Comparison of ENCODE assay signal across 8 cellular contexts in genomic region chr11:78575478-78575877, GRCh38. TPM values are rescaled to one million over a fixed set of nuclear protein-coding genes. Genes with fewer than 3 reads are reported as not detected.
DNase-seq lines count a peak whose midpoint lies in the region; ATAC-seq, FAIRE-seq and TF ChIP-seq lines count a peak whose summit lies in the region.

No MANE protein-coding gene starts in this region.

- BruUV-seq in HepG2 (replicated peaks; lab: Mats Ljungman, UMichigan): no TSS peak

- peaks cover 5% of the 10 kb centered on the region for H3K27me3 Mint-ChIP-seq in activated CD8-positive, alpha-beta memory T cell treated with anti-CD3 and anti-CD28 coated beads, Interleukin-2, amount 10 ng/mL, durations not matched to agents 7 days and 5 days
- no peaks in the 10 kb centered on the region for H3K27me3 Mint-ChIP-seq in activated naive CD8-positive, alpha-beta T cell treated with anti-CD3 and anti-CD28 coated beads, Interleukin-2, amount 50 U/mL, for 24 hours

- H3K36me3 Mint-ChIP-seq in activated CD8-positive, alpha-beta memory T cell treated with anti-CD3 and anti-CD28 coated beads, Interleukin-2, amount 10 ng/mL, durations not matched to agents 7 days and 5 days: peaks cover 9% of the 10 kb centered on the region
- peaks cover 14% of the 10 kb centered on the region for H3K36me3 Mint-ChIP-seq in activated naive CD8-positive, alpha-beta T cell treated with anti-CD3 and anti-CD28 coated beads, Interleukin-2, amount 50 U/mL, for 24 hours (ENCODE audit: low read depth)

- H3K27me3 ChIP-seq in HepG2 (ENCODE audit: control insufficient read depth in 1 of 2, insufficient read depth in 2 of 2, low read length in 2 of 2): no peaks in the 10 kb centered on the region; a peak in 1 of 5 replicates
- no peaks in the 10 kb centered on the region for H3K27me3 ChIP-seq in thoracic aorta (replicated peaks; ENCODE audit: insufficient read depth)

- POLR2A ChIA-PET in HepG2 (lab: Yijun Ruan, JAX): interaction anchor here (1.6 to 2.3 kb wide), 3 partner anchors 11 to 26 kb away, joined by 7 to 27 read pairs (median 9); no protein-coding TSS in a partner anchor

- no peak for TF ChIP-seq RAD21 in HepG2 (CRISPR knock-in tag; IDR thresholded peaks at IDR 0.05)

- peak overlapping the region; percentile 84 for H3K27ac ChIP-seq in HepG2 (ENCODE audit: extremely low read length, insufficient read depth, low read length)
- H3K27ac ChIP-seq in thoracic aorta: peak overlapping the region in 1 of 2 donors; percentile 80

- peaks cover 24% of the 10 kb centered on the region for H3K4me1 Mint-ChIP-seq in activated CD8-positive, alpha-beta memory T cell treated with anti-CD3 and anti-CD28 coated beads, Interleukin-2, amount 10 ng/mL, durations not matched to agents 7 days and 5 days
- H3K4me1 Mint-ChIP-seq in activated naive CD8-positive, alpha-beta T cell treated with anti-CD3 and anti-CD28 coated beads, Interleukin-2, amount 50 U/mL, for 24 hours: peaks cover 31% of the 10 kb centered on the region

- H3K27ac Mint-ChIP-seq in activated CD8-positive, alpha-beta memory T cell treated with anti-CD3 and anti-CD28 coated beads, Interleukin-2, amount 10 ng/mL, durations not matched to agents 7 days and 5 days: no peak overlapping the region
- H3K27ac Mint-ChIP-seq in activated naive CD8-positive, alpha-beta T cell treated with anti-CD3 and anti-CD28 coated beads, Interleukin-2, amount 50 U/mL, for 24 hours: peak overlapping the region; percentile 54

- in situ Hi-C loops in HepG2 (cut with HindIII; ENCODE audit: extremely low pct_ligation_motif_present, low pct_unique_long_range_greater_than_20kb): no loop called here

- peak overlapping the region; percentile 88 for H3K4me2 ChIP-seq in HepG2 (ENCODE audit: low read depth, low read length)

- WGBS in HepG2 (ENCODE audit: low lambda C conversion rate): 5% methylated on average over 10 of the region's 10 CpGs

- no peak for DNase-seq in activated CD8-positive, alpha-beta memory T cell treated with anti-CD3 and anti-CD28 coated beads, Interleukin-2, amount 10 ng/mL, durations not matched to agents 7 days and 5 days
- no peak for DNase-seq in activated CD8-positive, alpha-beta memory T cell treated with anti-CD3 and anti-CD28 coated beads, Interleukin-2, amount 50 U/mL, for 4 hours
- DNase-seq in activated naive CD8-positive, alpha-beta T cell treated with anti-CD3 and anti-CD28 coated beads, Interleukin-2, amount 50 U/mL, for 24 hours: no peak
- DNase-seq in HepG2 (ENCODE audit: low spot score) (no peak), thoracic aorta (ENCODE audit: low spot score) (no peak), RKO (ENCODE audit: low spot score) (no peak), GM12891 (ENCODE audit: insufficient read length, low spot score) (no peak), NCI-H2029 (lab: John Stamatoyannopoulos, UW) (no peak)

- H2AFZ ChIP-seq in HepG2 (ENCODE audit: low read length): peak overlapping the region; percentile 87

- peaks cover 39% of the 10 kb centered on the region for H3K79me2 ChIP-seq in HepG2 (ENCODE audit: insufficient read depth, low read length)

- H3K9me3 ChIP-seq in HepG2 (ENCODE audit: low read length): no peaks in the 10 kb centered on the region
- no peaks in the 10 kb centered on the region for H3K9me3 ChIP-seq in thoracic aorta

- TF ChIP-seq POLR2A in HepG2 (IDR thresholded peaks at IDR 0.05; ENCODE audit: insufficient read depth in 1 of 2, low read depth in 2 of 2, low read length in 2 of 2) (no peak), GM12891 (IDR thresholded peaks at IDR 0.05; ENCODE audit: low read depth, low read length) (no peak)

- peaks cover 0 to 13% of the 10 kb centered on the region in 2 experiments; a peak in 4 of 5 replicates for H3K36me3 ChIP-seq in HepG2 (replicated peaks in 1 of 2; ENCODE audit: control insufficient read depth in 1 of 2, insufficient read depth in 2 of 2, low read length in 2 of 2)
- H3K36me3 ChIP-seq in thoracic aorta: no peaks in the 10 kb centered on the region

- CTCF ChIA-PET in activated CD8-positive, alpha-beta memory T cell treated with anti-CD3 and anti-CD28 coated beads, Interleukin-2, amount 10 ng/mL, durations not matched to agents 7 days and 5 days (lab: Charles Lee): interaction anchor here (1.2 to 3.2 kb wide), 5 partner anchors 10 to 497 kb away, joined by 3 to 36 read pairs (median 6); partner anchors contain the start of gene GAB2
- CTCF ChIA-PET in HepG2 (lab: Yijun Ruan, JAX; ENCODE audit: low intra/inter-chr PET ratio, low total read pairs): no interaction called here

- H3K4me1 ChIP-seq in HepG2 (ENCODE audit: insufficient read depth, low read length) (peaks cover 55% of the 10 kb centered on the region), thoracic aorta (ENCODE audit: control insufficient read depth in 1 of 2, low read depth in 2 of 2) (peaks cover 12 to 17% of the 10 kb centered on the region in 2 donors)

- H3K9me3 Mint-ChIP-seq in activated CD8-positive, alpha-beta memory T cell treated with anti-CD3 and anti-CD28 coated beads, Interleukin-2, amount 10 ng/mL, durations not matched to agents 7 days and 5 days (ENCODE audit: low read depth): no peaks in the 10 kb centered on the region
- no peaks in the 10 kb centered on the region for H3K9me3 Mint-ChIP-seq in activated naive CD8-positive, alpha-beta T cell treated with anti-CD3 and anti-CD28 coated beads, Interleukin-2, amount 50 U/mL, for 24 hours

- peak overlapping the region; percentile 85 for H3K9ac ChIP-seq in HepG2 (ENCODE audit: insufficient read depth, low read depth, low read length)

- peak overlapping the region; percentile 98 for H3K4me3 Mint-ChIP-seq in activated CD8-positive, alpha-beta memory T cell treated with anti-CD3 and anti-CD28 coated beads, Interleukin-2, amount 10 ng/mL, durations not matched to agents 7 days and 5 days
- H3K4me3 Mint-ChIP-seq in activated naive CD8-positive, alpha-beta T cell treated with anti-CD3 and anti-CD28 coated beads, Interleukin-2, amount 50 U/mL, for 24 hours: peak overlapping the region; percentile 97

- FAIRE-seq in HepG2 (lab: Jason Lieb, UNC): no peak
- FAIRE-seq in GM12891 (lab: Jason Lieb, UNC): no peak

- no peaks in the 10 kb centered on the region for H4K20me1 ChIP-seq in HepG2 (ENCODE audit: insufficient read depth, low read length)

- ATAC-seq in activated CD8-positive, alpha-beta memory T cell treated with anti-CD3 and anti-CD28 coated beads, Interleukin-2, amount 10 ng/mL, durations not matched to agents 7 days and 5 days: no peak
- ATAC-seq in activated naive CD8-positive, alpha-beta T cell treated with anti-CD3 and anti-CD28 coated beads, Interleukin-2, amount 50 U/mL, for 24 hours: no peak
- ATAC-seq in HepG2 (peak; percentile 27), thoracic aorta (ENCODE audit: insufficient number of reproducible peaks, low FRiP score, low read depth) (no peak)

- TF ChIP-seq EP300 in HepG2 (IDR thresholded peaks at IDR 0.05; ENCODE audit: low read depth in 2 of 2, low read length in 2 of 2) (no peak), HepG2 (CRISPR knock-in tag; IDR thresholded peaks at IDR 0.05; ENCODE audit: borderline replicate concordance) (no peak)

- H3K4me3 ChIP-seq in HepG2 (replicated peaks in 1 of 3; ENCODE audit: insufficient read depth in 1 of 3, low read depth in 2 of 3, low read length in 3 of 3) (peak overlapping the region; percentile 71 to 93 (median 86)), thoracic aorta (peak overlapping the region; percentile 75)

- intact Hi-C loops in HepG2 (cut with micrococcal nuclease; ENCODE audit: unreplicated experiment): no loop called here

- TF ChIP-seq CTCF in HepG2 (CRISPR knock-in tag; IDR thresholded peaks at IDR 0.05) (no peak), thoracic aorta (IDR thresholded peaks at IDR 0.05) (no peak)

TF ChIP-seq in GM12891, 5 proteins besides CTCF, POLR2A, EP300 and RAD21:
- no peak for TF ChIP-seq TAF1 (IDR thresholded peaks at IDR 0.05; ENCODE audit: low read depth, low read length)
- TF ChIP-seq POLR2AphosphoS5 (IDR thresholded peaks at IDR 0.05; ENCODE audit: low read depth, low read length): no peak
- TF ChIP-seq PAX5 (IDR thresholded peaks at IDR 0.05; ENCODE audit: insufficient read depth, low read length, severe bottlenecking): no peak
- no peak for TF ChIP-seq SPI1 (IDR thresholded peaks at IDR 0.05; ENCODE audit: low read depth, low read length)
- no peak for TF ChIP-seq POU2F2 (IDR thresholded peaks at IDR 0.05; ENCODE audit: low read depth, low read length)

RNA-seq across cellular contexts. Expression of gene NARS2, which starts 0.8 kb away (rescaled TPM):
- total RNA-seq in activated CD8-positive, alpha-beta memory T cell treated with anti-CD3 and anti-CD28 coated beads, Interleukin-2, amount 10 ng/mL, durations not matched to agents 7 days and 5 days: 10 to 100 TPM; 20.0 TPM
- total RNA-seq in HepG2 (2016; rRNA removed; fragmentation: Illumina TruSeq; extraction: Trizol) (45.9 and 48.5 TPM in 2 replicates), thoracic aorta (1 to 10 TPM; 5.6 to 9.2 TPM)
- total RNA-seq in HepG2 (2016; cell fraction: cytosol; rRNA removed; fragmentation: Illumina TruSeq; extraction: Trizol; ENCODE audit: low read depth): 45.7 and 46.3 TPM in 2 replicates
- total RNA-seq in HepG2 (2016; cell fraction: insoluble cytoplasmic fraction; rRNA removed; fragmentation: Illumina TruSeq; extraction: Trizol): 42.5 and 48.4 TPM in 2 replicates
- 46.5 and 51.9 TPM in 2 replicates for total RNA-seq in HepG2 (2016; cell fraction: membrane; rRNA removed; fragmentation: Illumina TruSeq; extraction: Trizol)
- total RNA-seq in HepG2 (2016; cell fraction: nucleus; rRNA removed; fragmentation: Illumina TruSeq; extraction: Trizol): 38.7 and 39.4 TPM in 2 replicates
- 54.3 and 65.0 TPM in 2 replicates for polyA plus RNA-seq in HepG2 (2011; rRNA removed)
- 24.9 and 45.2 TPM in 2 replicates for polyA plus RNA-seq in HepG2 (2011; cell fraction: cytosol; rRNA removed)
- polyA plus RNA-seq in HepG2 (2011; cell fraction: nucleus; rRNA removed): 31.1 and 32.0 TPM in 2 replicates
- 62.6 and 65.9 TPM in 2 replicates for polyA plus RNA-seq in HepG2 (2012)
- polyA plus RNA-seq in HepG2 (2016; cell fraction: cytosol; fragmentation: Illumina TruSeq; extraction: Trizol; ENCODE audit: low read depth): 15.7 and 17.5 TPM in 2 replicates
- 41.7 and 46.6 TPM in 2 replicates for polyA plus RNA-seq in HepG2 (2016; cell fraction: insoluble cytoplasmic fraction; fragmentation: Illumina TruSeq; extraction: Trizol; ENCODE audit: low read depth)
- polyA plus RNA-seq in HepG2 (2016; cell fraction: membrane; fragmentation: Illumina TruSeq; extraction: Trizol; ENCODE audit: low read depth): 30.7 and 34.5 TPM in 2 replicates
- polyA plus RNA-seq in HepG2 (2016; cell fraction: nucleus; fragmentation: Illumina TruSeq; extraction: Trizol; ENCODE audit: insufficient read depth, low read depth): 29.4 and 32.1 TPM in 2 replicates
- 13.4 and 27.0 TPM in 2 replicates for polyA minus RNA-seq in HepG2 (2011; rRNA and poly(A)+ RNA removed; ENCODE audit: low replicate concordance)
- polyA minus RNA-seq in HepG2 (2011; cell fraction: cytosol; rRNA and poly(A)+ RNA removed): 29.1 and 30.3 TPM in 2 replicates
- 144 and 175 TPM in 2 replicates for polyA minus RNA-seq in HepG2 (2011; cell fraction: nucleus; rRNA and poly(A)+ RNA removed)
- polyA plus RNA-seq in GM12891 (2012; ENCODE audit: low read depth, missing spikeins): 13.2 TPM
